ENCODE assay signal across 24 cellular contexts in the genomic region with DNA sequence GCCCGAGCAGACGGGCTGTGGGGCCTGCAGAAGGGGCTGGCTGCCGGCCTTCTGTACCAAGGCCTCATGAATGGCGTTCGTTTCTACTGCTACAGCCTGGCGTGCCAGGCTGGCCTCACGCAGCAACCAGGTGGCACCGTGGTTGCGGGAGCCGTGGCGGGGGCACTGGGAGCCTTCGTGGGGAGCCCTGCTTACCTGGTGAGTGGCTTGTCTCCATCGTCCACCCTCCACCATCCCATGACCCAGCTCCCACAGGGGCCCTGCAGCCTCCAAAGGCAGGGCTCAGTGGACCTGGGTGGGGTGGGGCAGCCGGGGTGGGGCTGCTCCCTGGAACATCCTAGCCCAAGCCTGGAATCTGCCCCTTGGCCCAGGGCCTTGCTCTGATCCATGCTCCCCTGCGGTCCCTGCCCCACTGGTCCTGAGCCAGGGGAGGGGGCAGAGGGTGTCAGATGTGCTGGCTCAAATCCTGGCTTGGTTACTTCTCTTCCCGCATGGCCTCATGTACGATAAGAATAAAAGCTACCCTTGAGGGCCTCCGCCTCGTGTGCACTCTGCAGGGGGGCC. TPM values are rescaled to one million over a fixed set of nuclear protein-coding genes. Genes with fewer than 3 reads are reported as not detected.
A peak's percentile ranks its signal among the peaks of the same experiment; 100 is the strongest.
DNase-seq lines count a peak whose midpoint lies in the region; ATAC-seq and TF ChIP-seq lines count a peak whose summit lies in the region.
"Had no signal": no experiment of that assay in that cellular context is flagged by ENCODE, and none has a peak within 500 bp of the region (broad histone marks: within the 10 kb centered on the region; RNA-seq: fewer than 3 reads in every experiment).

No MANE protein-coding gene starts in this region.

- H3K9me3 ChIP-seq in WERI-Rb-1 (ENCODE audit: severe bottlenecking) (no peaks in the 10 kb centered on the region), heart right ventricle (no peaks in the 10 kb centered on the region), mucosa of descending colon (no peaks in the 10 kb centered on the region), subcutaneous abdominal adipose tissue (ENCODE audit: control insufficient read depth in 5 of 5, low read length in 5 of 5) (no peaks in the 10 kb centered on the region)
- H3K9me3 ChIP-seq: thyroid gland had no signal

- peaks cover 4 to 41% (median 21%) of the 10 kb centered on the region in 9 donors for H3K4me1 ChIP-seq in heart right ventricle
- peaks cover 42% of the 10 kb centered on the region for H3K4me1 ChIP-seq in mucosa of descending colon (ENCODE audit: low read depth)
- peaks cover 4 to 31% (median 18%) of the 10 kb centered on the region in 5 donors for H3K4me1 ChIP-seq in subcutaneous abdominal adipose tissue (ENCODE audit: control insufficient read depth in 5 of 5, insufficient read depth in 5 of 5, low read length in 5 of 5)

- H3K27ac ChIP-seq in WERI-Rb-1 (peak overlapping the region; percentile 72), heart right ventricle (peak overlapping the region; percentile 71 to 92 (median 86)), subcutaneous abdominal adipose tissue (ENCODE audit: low read depth, low read length) (peak overlapping the region; percentile 41)

- TF ChIP-seq CTCF in WERI-Rb-1 (IDR thresholded peaks at IDR 0.05; ENCODE audit: low read depth, low read length) (no peak), heart right ventricle (IDR thresholded peaks at IDR 0.05) (no peak), mucosa of descending colon (IDR thresholded peaks at IDR 0.05) (no peak)

- H3K4me3 ChIP-seq in WERI-Rb-1 (ENCODE audit: low read depth, low read length) (no peak overlapping the region), heart right ventricle (peak overlapping the region in 9 of 10 donors; percentile 22 to 42 (median 30)), mucosa of descending colon (no peak overlapping the region), subcutaneous abdominal adipose tissue (ENCODE audit: low read depth in 1 of 5, low read length in 5 of 5) (no peak overlapping the region)
- H3K4me3 ChIP-seq: thyroid gland had no signal

- intact Hi-C loops in heart right ventricle (cut with DNase I), result loop anchor here in 1 of 10 donors (10.0 kb wide), 1 partner anchor 52 kb away; a partner anchor contains a TSS
- intact Hi-C loops in mucosa of descending colon (cut with DNase I, micrococcal nuclease), result no loop called here

- no peak for DNase-seq in WERI-Rb-1
- DNase-seq in heart right ventricle, result no peak
- DNase-seq in mucosa of descending colon, result peak; percentile 79 to 83 (median 80)
- DNase-seq in NCI-H1092 treated with DMSO at 0.1 percent for 48 hours (lab: John Stamatoyannopoulos, UW), result no peak
- no peak for DNase-seq in NOMO-1 treated with DMSO at 0.1 percent for 48 hours (lab: John Stamatoyannopoulos, UW; ENCODE audit: unreplicated experiment)
- no peak for DNase-seq in amygdala (lab: John Stamatoyannopoulos, UW)
- no peak for DNase-seq in NCI-H69 (lab: John Stamatoyannopoulos, UW)
- DNase-seq: activated gamma-delta T cell treated with Interleukin-2 at 50 U/mL for 16 hours; amniotic stem cell; central memory CD4-positive, alpha-beta T cell; DND-41; effector memory CD4-positive, alpha-beta T cell; Karpas-422; mesenchymal stem cell; NCI-H1048; NCI-H446 treated with DMSO at 0.1 percent for 48 hours; nephron progenitor cell; stimulated activated CD4-positive, alpha-beta T cell treated with anti-CD3 and anti-CD28 coated beads, Interleukin-15, amount 100 ng/mL, for 24 hours; T-cell had no signal

- WGBS in heart right ventricle, 2 donors, result 56 to 69% methylated on average over 19 of the region's 19 CpGs

- peak in 1 of 8 donors; percentile 3 for ATAC-seq in heart right ventricle
- peak; percentile 55 for ATAC-seq in mucosa of descending colon
- ATAC-seq: stimulated activated effector memory CD8-positive, alpha-beta T cell treated with anti-CD3 and anti-CD28 coated beads, Interleukin-12 subunit alpha, Interleukin-12 subunit beta, amount 100 ng/mL, for 72 hours; T-cell had no signal

- H3K9ac ChIP-seq in subcutaneous abdominal adipose tissue (ENCODE audit: low read length in 5 of 5), result no peak overlapping the region

- H3K36me3 ChIP-seq in WERI-Rb-1 (peaks cover 32% of the 10 kb centered on the region), heart right ventricle (peaks cover 0 to 41% (median 25%) of the 10 kb centered on the region in 9 donors), mucosa of descending colon (ENCODE audit: low read depth) (no peaks in the 10 kb centered on the region), subcutaneous abdominal adipose tissue (ENCODE audit: control insufficient read depth in 5 of 5, insufficient read depth in 5 of 5, low read length in 5 of 5) (peaks cover 0 to 47% (median 34%) of the 10 kb centered on the region in 5 donors)

- H3K27me3 ChIP-seq in WERI-Rb-1 (ENCODE audit: insufficient read depth, low read depth, severe bottlenecking) (no peaks in the 10 kb centered on the region), heart right ventricle (no peaks in the 10 kb centered on the region), subcutaneous abdominal adipose tissue (ENCODE audit: control insufficient read depth in 5 of 5, insufficient read depth in 4 of 5, low read length in 5 of 5) (no peaks in the 10 kb centered on the region)
- H3K27me3 ChIP-seq: thyroid gland had no signal

RNA-seq across cellular contexts. Expression of a gene that starts 0.7 kb away (rescaled TPM):
- total RNA-seq in heart right ventricle, result 10 to 100 TPM in 6 of 10 donors, 1 to 10 TPM in 4; 6.0 to 44.9 (median 13.6) TPM
- 10 to 100 TPM in 1 of 2 donors, 1 to 10 TPM in 1; 1.1 to 36.1 TPM for polyA plus RNA-seq in heart right ventricle
- total RNA-seq in mucosa of descending colon, result 10 to 100 TPM in 1 of 3 donors, 1 to 10 TPM in 2; 6.4 to 15.7 (median 8.1) TPM

RNA-seq across cellular contexts. Expression of a gene that starts 5.6 kb away (rescaled TPM):
- total RNA-seq in heart right ventricle (not detected), mucosa of descending colon (10 to 100 TPM in 2 of 3 donors, 1 to 10 TPM in 1; 8.0 to 19.7 (median 16.8) TPM)
- polyA plus RNA-seq in heart right ventricle, result not detected
- total RNA-seq: HT1080, pulmonary artery endothelial cell, T-cell, thyroid gland had no signal

RNA-seq across cellular contexts. Expression of a gene that starts 21.8 kb away (rescaled TPM):
- total RNA-seq in heart right ventricle, result 100 to 1,000 TPM in 2 of 10 donors, 10 to 100 TPM in 8; 43.4 to 115 (median 59.9) TPM
- 10 to 100 TPM; 27.0 to 52.9 TPM for polyA plus RNA-seq in heart right ventricle
- 100 to 1,000 TPM; 154 to 268 (median 260) TPM for total RNA-seq in mucosa of descending colon

RNA-seq across cellular contexts. Expression of a gene that starts 52.6 kb away (rescaled TPM):
- total RNA-seq in heart right ventricle (100 to 1,000 TPM in 1 of 10 donors, 10 to 100 TPM in 9; 69.0 to 106 (median 81.0) TPM), mucosa of descending colon (10 to 100 TPM; 32.2 to 57.3 (median 36.2) TPM)
- polyA plus RNA-seq in heart right ventricle, result 10 to 100 TPM; 63.7 to 72.9 TPM

Comparison
In these comparisons a context has a peak if more than half of its experiments do, and no peak if none do; other contexts are left out.
1. DNase-seq: peak in mucosa of descending colon (3 of 3); none in WERI-Rb-1 (single experiment), heart right ventricle (0 of 2), NCI-H1092 treated with DMSO at 0.1 percent for 48 hours (single experiment), NOMO-1 treated with DMSO at 0.1 percent for 48 hours (single experiment), amygdala (0 of 56) and NCI-H69 (single experiment).
2. H3K4me3 ChIP-seq: peak in heart right ventricle (9 of 10); none in WERI-Rb-1 (single experiment), mucosa of descending colon (single experiment) and subcutaneous abdominal adipose tissue (0 of 5).
3. RNA of a gene that starts 5.6 kb away (total RNA-seq): 8.0 to 19.7 TPM in mucosa of descending colon; not detected in heart right ventricle; every median in the first group is over 4 times any median in the second.
4. Peak in every context shown above with its lines, with median percentiles within 50 percentile points of each other: H3K27ac ChIP-seq.